26 cellular contexts compared by ENCODE assay signal in the genomic region with DNA sequence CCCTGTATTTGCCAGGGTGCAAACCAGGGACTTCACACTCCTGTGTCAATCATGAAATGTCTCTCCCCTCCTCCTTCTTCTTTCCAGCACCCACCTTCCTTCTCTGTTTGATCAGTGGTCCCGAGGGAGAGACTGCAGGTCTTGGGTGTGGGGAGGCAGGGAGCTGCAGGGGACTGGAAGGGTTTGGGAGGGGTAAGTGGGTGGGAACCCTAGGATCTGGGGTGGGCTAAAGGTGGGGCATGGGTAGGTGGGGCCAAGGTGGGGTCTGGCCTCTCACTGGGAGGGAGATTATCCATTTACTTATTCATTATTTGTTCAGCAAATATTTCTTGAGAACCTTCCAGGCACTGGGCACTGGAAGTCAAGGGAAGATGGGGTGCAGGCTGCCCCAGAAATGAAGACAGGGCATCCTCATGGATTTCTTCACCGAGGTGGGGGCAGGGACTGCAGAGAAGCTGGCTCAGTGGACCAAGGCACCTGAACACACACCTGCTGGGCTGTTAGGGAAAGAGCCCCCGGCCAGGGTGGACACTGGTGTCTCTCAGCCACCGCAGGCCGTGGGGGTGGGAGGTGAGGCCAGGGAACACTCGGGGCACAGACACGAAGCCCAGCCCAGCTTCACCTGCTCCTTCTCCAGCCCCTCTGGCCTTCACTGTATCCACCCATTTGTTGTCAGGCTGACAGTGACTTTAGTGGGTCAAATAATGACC.
"Had no signal": no experiment of that assay in that cellular context is flagged by ENCODE, and none has a peak within 500 bp of the region (broad histone marks: within the 10 kb centered on the region; RNA-seq: fewer than 3 reads in every experiment).

No MANE protein-coding gene starts in this region.

- H3K4me3 Mint-ChIP-seq: naive thymus-derived CD8-positive, alpha-beta T cell; stimulated activated memory B cell treated with anti-CD40 and anti-IgM and Interleukin-4, amounts not matched to agents 10 μg/mL and 1 μg/mL and 100 μg/mL, for 72 hours; stimulated activated naive CD8-positive, alpha-beta T cell treated with anti-CD3 and anti-CD28 coated beads, Interleukin-15, amount 100 ng/mL, for 72 hours had no signal

- H3K27me3 Mint-ChIP-seq: stimulated activated memory B cell treated with anti-CD40 and anti-IgM and Interleukin-4, amounts not matched to agents 10 μg/mL and 1 μg/mL and 100 μg/mL, for 72 hours; stimulated activated naive CD8-positive, alpha-beta T cell treated with anti-CD3 and anti-CD28 coated beads, Interleukin-15, amount 100 ng/mL, for 72 hours had no signal

- H3K27ac ChIP-seq: lower lobe of right lung, pancreas, psoas muscle, right lobe of liver, testis, thyroid gland, transverse colon, uterus had no signal

- H3K4me1 Mint-ChIP-seq: naive thymus-derived CD8-positive, alpha-beta T cell; stimulated activated memory B cell treated with anti-CD40 and anti-IgM and Interleukin-4, amounts not matched to agents 10 μg/mL and 1 μg/mL and 100 μg/mL, for 72 hours; stimulated activated naive CD8-positive, alpha-beta T cell treated with anti-CD3 and anti-CD28 coated beads, Interleukin-15, amount 100 ng/mL, for 72 hours had no signal

- H3K36me3 Mint-ChIP-seq: stimulated activated memory B cell treated with anti-CD40 and anti-IgM and Interleukin-4, amounts not matched to agents 10 μg/mL and 1 μg/mL and 100 μg/mL, for 72 hours had no signal

- ATAC-seq: left cardiac atrium; left lobe of liver; left ventricle myocardium superior; lower lobe of right lung; naive thymus-derived CD8-positive, alpha-beta T cell; pancreas; psoas muscle; right lobe of liver; stimulated activated memory B cell treated with anti-CD40 and anti-IgM and Interleukin-4, amounts not matched to agents 10 μg/mL and 1 μg/mL and 100 μg/mL, for 72 hours; stimulated activated naive CD8-positive, alpha-beta T cell treated with anti-CD3 and anti-CD28 coated beads, Interleukin-15, amount 100 ng/mL, for 72 hours had no signal

- H3K27ac Mint-ChIP-seq: naive thymus-derived CD8-positive, alpha-beta T cell; stimulated activated memory B cell treated with anti-CD40 and anti-IgM and Interleukin-4, amounts not matched to agents 10 μg/mL and 1 μg/mL and 100 μg/mL, for 72 hours; stimulated activated naive CD8-positive, alpha-beta T cell treated with anti-CD3 and anti-CD28 coated beads, Interleukin-15, amount 100 ng/mL, for 72 hours had no signal

- H3K4me1 ChIP-seq: lower lobe of right lung, pancreas, psoas muscle, right lobe of liver, testis, thyroid gland, transverse colon, uterus had no signal

- DNase-seq: hippocampal formation; kidney glomerular epithelial cell; left cardiac atrium; left ventricle myocardium superior; lower lobe of right lung; mammary epithelial cell; mesenchymal stem cell; nucleus accumbens; pancreas; psoas muscle; right lobe of liver; small intestine; stimulated activated CD4-positive, alpha-beta T cell treated with anti-CD3 and anti-CD28 coated beads, Interleukin-1b, Interleukin-23, amount 100 ng/mL, for 48 hours; stimulated activated CD4-positive, alpha-beta T cell treated with anti-CD3 and anti-CD28 coated beads, Interleukin-2, amount 100 ng/mL, for 48 hours; stimulated activated CD4-positive, alpha-beta T cell treated with anti-CD3 and anti-CD28 coated beads, Interleukin-4, amount 100 ng/mL, for 4 hours; stimulated activated CD8-positive, alpha-beta memory T cell treated with anti-CD3 and anti-CD28 coated beads, Interleukin-4, amount 100 ng/mL, for 48 hours; stimulated activated naive CD4-positive, alpha-beta T cell treated with Interleukin-2 at 50 U/mL for 16 hours; stimulated activated naive CD8-positive, alpha-beta T cell treated with anti-CD3 and anti-CD28 coated beads, Interleukin-15, amount 100 ng/mL, for 72 hours; substantia nigra; testis; thyroid gland; transverse colon; uterus had no signal

- H3K4me3 ChIP-seq: lower lobe of right lung, pancreas, psoas muscle, right lobe of liver, testis, thyroid gland, transverse colon, uterus had no signal

- H3K36me3 ChIP-seq: lower lobe of right lung, pancreas, right lobe of liver, thyroid gland, transverse colon, uterus had no signal

- H3K27me3 ChIP-seq: pancreas, right lobe of liver, testis, thyroid gland, transverse colon, uterus had no signal

- H3K9me3 ChIP-seq: pancreas, psoas muscle, right lobe of liver, testis, thyroid gland, transverse colon, uterus had no signal
